In genomic region chr17:41500131-41500911, GRCh38 we compare ENCODE assay signal across 13 cellular contexts. TPM values are rescaled to one million over a fixed set of nuclear protein-coding genes. Genes with fewer than 3 reads are reported as not detected.
DNase-seq lines count a peak whose midpoint lies in the region; ATAC-seq and TF ChIP-seq lines count a peak whose summit lies in the region.
"Had no signal": no experiment of that assay in that cellular context is flagged by ENCODE, and none has a peak within 500 bp of the region (broad histone marks: within the 10 kb centered on the region; RNA-seq: fewer than 3 reads in every experiment).

No MANE protein-coding gene starts in this region.

- H3K4me3 Mint-ChIP-seq in activated CD4-positive, alpha-beta T cell treated with anti-CD3 and anti-CD28 coated beads for 36 hours: no peak overlapping the region
- H3K4me3 Mint-ChIP-seq in activated CD4-positive, alpha-beta T cell treated with anti-CD3 and anti-CD28 coated beads, Interleukin-2, amount 10 ng/mL, durations not matched to agents 7 days and 5 days: no peak overlapping the region
- H3K4me3 Mint-ChIP-seq: activated B cell treated with CpG ODN at 0.5 μM for 24 hours; natural killer cell treated with Interleukin-12 subunit alpha and Interleukin-12 subunit beta and Interleukin-15 and Interleukin-18, amount 100 ng/mL, for 72 hours had no signal

- ATAC-seq in activated CD4-positive, alpha-beta T cell treated with anti-CD3 and anti-CD28 coated beads for 36 hours: no peak
- ATAC-seq in GM19467 (IDR thresholded peaks at IDR 0.05; ENCODE audit: unreplicated experiment) (no peak), GM21367 (IDR thresholded peaks at IDR 0.05; ENCODE audit: unreplicated experiment) (no peak)
- ATAC-seq: natural killer cell treated with Interleukin-12 subunit alpha and Interleukin-12 subunit beta and Interleukin-15 and Interleukin-18, amount 100 ng/mL, for 72 hours had no signal

- intact Hi-C loops in activated CD4-positive, alpha-beta T cell treated with anti-CD3 and anti-CD28 coated beads for 36 hours (cut with DNase I, micrococcal nuclease): no loop called here

- DNase-seq in activated CD4-positive, alpha-beta T cell treated with anti-CD3 and anti-CD28 coated beads for 36 hours: peak; percentile 12
- no peak for DNase-seq in activated CD4-positive, alpha-beta T cell treated with anti-CD3 and anti-CD28 coated beads, Interleukin-2, amount 10 ng/mL, durations not matched to agents 7 days and 5 days
- DNase-seq in SKM-1 (lab: John Stamatoyannopoulos, UW; ENCODE audit: unreplicated experiment) (peak; percentile 29), fibroblast of mammary gland (ENCODE audit: low read depth) (peak; percentile 65), stromal cell of bone marrow (ENCODE audit: low read depth) (peak; percentile 39)
- no peak for DNase-seq in activated effector memory CD4-positive, alpha-beta T cell treated with anti-CD3 and anti-CD28 coated beads, Interleukin-2, amount 50 U/mL, for 16 hours
- DNase-seq: activated B cell treated with CpG ODN at 0.5 μM for 24 hours, aorta, NCI-H526 treated with DMSO at 0.1 percent for 48 hours, upper lobe of left lung had no signal

- H3K9me3 Mint-ChIP-seq in activated CD4-positive, alpha-beta T cell treated with anti-CD3 and anti-CD28 coated beads for 36 hours (ENCODE audit: low read depth): no peaks in the 10 kb centered on the region
- no peaks in the 10 kb centered on the region for H3K9me3 Mint-ChIP-seq in activated CD4-positive, alpha-beta T cell treated with anti-CD3 and anti-CD28 coated beads, Interleukin-2, amount 10 ng/mL, durations not matched to agents 7 days and 5 days
- H3K9me3 Mint-ChIP-seq: activated B cell treated with CpG ODN at 0.5 μM for 24 hours; natural killer cell treated with Interleukin-12 subunit alpha and Interleukin-12 subunit beta and Interleukin-15 and Interleukin-18, amount 100 ng/mL, for 72 hours had no signal

- TF ChIP-seq CTCF in fibroblast of mammary gland (conservative IDR thresholded peaks at IDR 0.05; ENCODE audit: control insufficient read depth, insufficient read depth, low read depth, low read length): no peak

- no peaks in the 10 kb centered on the region for H3K36me3 Mint-ChIP-seq in activated CD4-positive, alpha-beta T cell treated with anti-CD3 and anti-CD28 coated beads for 36 hours (ENCODE audit: low read depth)
- no peaks in the 10 kb centered on the region for H3K36me3 Mint-ChIP-seq in activated CD4-positive, alpha-beta T cell treated with anti-CD3 and anti-CD28 coated beads, Interleukin-2, amount 10 ng/mL, durations not matched to agents 7 days and 5 days (ENCODE audit: low read depth)
- H3K36me3 Mint-ChIP-seq: natural killer cell treated with Interleukin-12 subunit alpha and Interleukin-12 subunit beta and Interleukin-15 and Interleukin-18, amount 100 ng/mL, for 72 hours had no signal

- no peak overlapping the region for H3K27ac Mint-ChIP-seq in activated CD4-positive, alpha-beta T cell treated with anti-CD3 and anti-CD28 coated beads for 36 hours
- no peak overlapping the region for H3K27ac Mint-ChIP-seq in activated CD4-positive, alpha-beta T cell treated with anti-CD3 and anti-CD28 coated beads, Interleukin-2, amount 10 ng/mL, durations not matched to agents 7 days and 5 days
- H3K27ac Mint-ChIP-seq: activated B cell treated with CpG ODN at 0.5 μM for 24 hours; natural killer cell treated with Interleukin-12 subunit alpha and Interleukin-12 subunit beta and Interleukin-15 and Interleukin-18, amount 100 ng/mL, for 72 hours had no signal

- CTCF ChIA-PET in activated CD4-positive, alpha-beta T cell treated with anti-CD3 and anti-CD28 coated beads for 36 hours (lab: Charles Lee): interaction anchor here (0.6 to 0.8 kb wide), 4 partner anchors 10 to 1394 kb away, joined by 3 to 5 read pairs (median 3); no protein-coding TSS in a partner anchor
- CTCF ChIA-PET in activated CD4-positive, alpha-beta T cell treated with anti-CD3 and anti-CD28 coated beads, Interleukin-2, amount 10 ng/mL, durations not matched to agents 7 days and 5 days (lab: Charles Lee): interaction anchor here (1.6 kb wide), 1 partner anchor 11 kb away, joined by 4 read pairs; no protein-coding TSS in a partner anchor

- H3K27me3 Mint-ChIP-seq in activated CD4-positive, alpha-beta T cell treated with anti-CD3 and anti-CD28 coated beads for 36 hours: no peaks in the 10 kb centered on the region
- peaks cover 2% of the 10 kb centered on the region for H3K27me3 Mint-ChIP-seq in activated CD4-positive, alpha-beta T cell treated with anti-CD3 and anti-CD28 coated beads, Interleukin-2, amount 10 ng/mL, durations not matched to agents 7 days and 5 days

- no peak overlapping the region for H3K4me3 ChIP-seq in fibroblast of mammary gland (ENCODE audit: control insufficient read depth, low read depth, low read length)
- H3K4me3 ChIP-seq: upper lobe of left lung had no signal

- POLR2A ChIA-PET in activated CD4-positive, alpha-beta T cell treated with anti-CD3 and anti-CD28 coated beads for 36 hours (lab: Charles Lee): no interaction called here
- POLR2A ChIA-PET in activated CD4-positive, alpha-beta T cell treated with anti-CD3 and anti-CD28 coated beads, Interleukin-2, amount 10 ng/mL, durations not matched to agents 7 days and 5 days (lab: Charles Lee): no interaction called here

- H3K4me1 Mint-ChIP-seq in activated CD4-positive, alpha-beta T cell treated with anti-CD3 and anti-CD28 coated beads for 36 hours: peaks cover 10% of the 10 kb centered on the region
- H3K4me1 Mint-ChIP-seq in activated CD4-positive, alpha-beta T cell treated with anti-CD3 and anti-CD28 coated beads, Interleukin-2, amount 10 ng/mL, durations not matched to agents 7 days and 5 days: peaks cover 13% of the 10 kb centered on the region
- H3K4me1 Mint-ChIP-seq: activated B cell treated with CpG ODN at 0.5 μM for 24 hours had no signal

RNA-seq across cellular contexts. Expression of gene KRT13, which starts 5.1 kb away (rescaled TPM):
- total RNA-seq in activated CD4-positive, alpha-beta T cell treated with anti-CD3 and anti-CD28 coated beads for 36 hours: not detected
- not detected for total RNA-seq in activated CD4-positive, alpha-beta T cell treated with anti-CD3 and anti-CD28 coated beads, Interleukin-2, amount 10 ng/mL, durations not matched to agents 7 days and 5 days
- total RNA-seq: activated B cell treated with CpG ODN at 0.5 μM for 24 hours; aorta; natural killer cell treated with Interleukin-12 subunit alpha and Interleukin-12 subunit beta and Interleukin-15 and Interleukin-18, amount 100 ng/mL, for 72 hours had no signal

RNA-seq across cellular contexts. Expression of gene KRT36, which starts 10.6 kb away (rescaled TPM):
- total RNA-seq in activated CD4-positive, alpha-beta T cell treated with anti-CD3 and anti-CD28 coated beads for 36 hours: not detected
- not detected for total RNA-seq in activated CD4-positive, alpha-beta T cell treated with anti-CD3 and anti-CD28 coated beads, Interleukin-2, amount 10 ng/mL, durations not matched to agents 7 days and 5 days
- total RNA-seq: activated B cell treated with CpG ODN at 0.5 μM for 24 hours; aorta; natural killer cell treated with Interleukin-12 subunit alpha and Interleukin-12 subunit beta and Interleukin-15 and Interleukin-18, amount 100 ng/mL, for 72 hours; upper lobe of left lung had no signal

RNA-seq across cellular contexts. Expression of gene KRT15, which starts 18.4 kb away (rescaled TPM):
- total RNA-seq in activated CD4-positive, alpha-beta T cell treated with anti-CD3 and anti-CD28 coated beads for 36 hours: not detected
- total RNA-seq in activated CD4-positive, alpha-beta T cell treated with anti-CD3 and anti-CD28 coated beads, Interleukin-2, amount 10 ng/mL, durations not matched to agents 7 days and 5 days: not detected
- total RNA-seq: activated B cell treated with CpG ODN at 0.5 μM for 24 hours; aorta; natural killer cell treated with Interleukin-12 subunit alpha and Interleukin-12 subunit beta and Interleukin-15 and Interleukin-18, amount 100 ng/mL, for 72 hours had no signal

RNA-seq across cellular contexts. Expression of gene KRT35, which starts 19.4 kb away (rescaled TPM):
- total RNA-seq in activated CD4-positive, alpha-beta T cell treated with anti-CD3 and anti-CD28 coated beads for 36 hours: not detected
- not detected for total RNA-seq in activated CD4-positive, alpha-beta T cell treated with anti-CD3 and anti-CD28 coated beads, Interleukin-2, amount 10 ng/mL, durations not matched to agents 7 days and 5 days
- total RNA-seq: activated B cell treated with CpG ODN at 0.5 μM for 24 hours; aorta; natural killer cell treated with Interleukin-12 subunit alpha and Interleukin-12 subunit beta and Interleukin-15 and Interleukin-18, amount 100 ng/mL, for 72 hours; upper lobe of left lung had no signal

RNA-seq across cellular contexts. Expression of gene KRT19, which starts 27.8 kb away (rescaled TPM):
- total RNA-seq in activated CD4-positive, alpha-beta T cell treated with anti-CD3 and anti-CD28 coated beads for 36 hours: not detected
- total RNA-seq in activated CD4-positive, alpha-beta T cell treated with anti-CD3 and anti-CD28 coated beads, Interleukin-2, amount 10 ng/mL, durations not matched to agents 7 days and 5 days: not detected
- total RNA-seq: activated B cell treated with CpG ODN at 0.5 μM for 24 hours; natural killer cell treated with Interleukin-12 subunit alpha and Interleukin-12 subunit beta and Interleukin-15 and Interleukin-18, amount 100 ng/mL, for 72 hours had no signal

Comparison
In these comparisons a context has a peak if more than half of its experiments do, and no peak if none do; other contexts are left out.
1. DNase-seq: peak in activated CD4-positive, alpha-beta T cell treated with anti-CD3 and anti-CD28 coated beads for 36 hours (single experiment), SKM-1 (single experiment), fibroblast of mammary gland (single experiment) and stromal cell of bone marrow (single experiment); none in activated CD4-positive, alpha-beta T cell treated with anti-CD3 and anti-CD28 coated beads, Interleukin-2, amount 10 ng/mL, durations not matched to agents 7 days and 5 days (single experiment) and activated effector memory CD4-positive, alpha-beta T cell treated with anti-CD3 and anti-CD28 coated beads, Interleukin-2, amount 50 U/mL, for 16 hours (single experiment).